Comparison of ENCODE assay signal across 18 cellular contexts in the genomic region with DNA sequence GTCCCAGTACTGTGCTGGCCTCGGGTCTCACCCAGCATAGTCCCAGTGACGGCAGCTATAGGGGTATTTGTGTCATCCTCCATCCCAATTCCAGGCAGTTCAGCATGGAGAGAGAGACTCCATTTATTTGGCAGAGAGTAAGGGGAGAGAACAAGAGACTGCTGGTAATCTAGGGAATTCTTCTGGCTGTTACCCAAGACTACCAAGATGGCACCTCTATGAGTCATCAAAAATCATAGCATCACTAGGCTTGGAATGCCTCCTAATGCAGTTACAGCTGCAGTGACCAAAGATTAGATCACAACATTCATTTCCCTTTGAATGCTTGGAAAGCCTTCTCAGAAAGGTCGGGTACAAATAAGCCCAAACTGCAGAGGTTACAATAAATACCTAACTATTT.
A peak's percentile ranks its signal among the peaks of the same experiment; 100 is the strongest.
DNase-seq lines count a peak whose midpoint lies in the region; ATAC-seq, FAIRE-seq and TF ChIP-seq lines count a peak whose summit lies in the region.
"Had no signal": no experiment of that assay in that cellular context is flagged by ENCODE, and none has a peak within 500 bp of the region (broad histone marks: within the 10 kb centered on the region; RNA-seq: fewer than 3 reads in every experiment).

No MANE protein-coding gene starts in this region.

- POLR2A ChIA-PET in A549 (lab: Yijun Ruan, JAX): no interaction called here

- H3K9me3 ChIP-seq in A549 (peaks cover 31% of the 10 kb centered on the region), adipocyte (ENCODE audit: control insufficient read depth, low read length) (peaks cover 14% of the 10 kb centered on the region)
- H3K9me3 ChIP-seq: pancreas had no signal

- H3K27ac ChIP-seq in A549: peak overlapping the region; percentile 32 to 76; a peak in 4 of 6 replicates
- H3K27ac ChIP-seq: esophagus squamous epithelium, pancreas had no signal

- peak; percentile 86 for FAIRE-seq in A549 (lab: Jason Lieb, UNC)
- FAIRE-seq: colon, pancreas had no signal

- ATAC-seq in A549 (peak; percentile 56 to 81; a peak in 5 of 6 replicates), HG03571 (IDR thresholded peaks at IDR 0.05; ENCODE audit: unreplicated experiment) (no peak)
- ATAC-seq: pancreas had no signal

- H3K4me2 ChIP-seq in A549: no peak overlapping the region

- H3K27me3 Mint-ChIP-seq in mesothelial cell of epicardium (ENCODE audit: low read depth): no peaks in the 10 kb centered on the region
- H3K27me3 Mint-ChIP-seq: activated B cell treated with CpG ODN at 0.5 μM for 24 hours; activated naive CD8-positive, alpha-beta T cell treated with anti-CD3 and anti-CD28 coated beads for 36 hours; type B pancreatic cell had no signal

- DNase-seq in A549 (ENCODE audit: low read depth in 1 of 2, low spot score in 1 of 2) (peak in 1 of 2 experiments; percentile 73), HPDE6-E6E7 (ENCODE audit: extremely low spot score) (peak; percentile 38), adipocyte (ENCODE audit: low read depth) (peak; percentile 25), fibroblast of villous mesenchyme (ENCODE audit: low read depth) (peak; percentile 7), superior temporal gyrus (ENCODE audit: extremely low spot score) (no peak), ureter (ENCODE audit: low spot score) (no peak), mesothelial cell of epicardium (ENCODE audit: low spot score in 2 of 2, unreplicated experiment in 2 of 2) (no peak)
- DNase-seq: activated B cell treated with CpG ODN at 0.5 μM for 24 hours; activated CD8-positive, alpha-beta memory T cell treated with anti-CD3 and anti-CD28 coated beads, Interleukin-2, amount 50 U/mL, for 48 hours; activated naive CD8-positive, alpha-beta T cell treated with anti-CD3 and anti-CD28 coated beads for 36 hours; DMS79 treated with DMSO at 0.1 percent for 48 hours; esophagus squamous epithelium; Kasumi-1; NCI-H2029 treated with DMSO at 0.1 percent for 48 hours; pancreas had no signal

- H3K4me3 ChIP-seq in A549: no peak overlapping the region
- H3K4me3 ChIP-seq in adipocyte (ENCODE audit: low read length): no peak overlapping the region
- H3K4me3 ChIP-seq in fibroblast of villous mesenchyme (ENCODE audit: low read depth, low read length): no peak overlapping the region
- H3K4me3 ChIP-seq: esophagus squamous epithelium, pancreas had no signal

- CTCF ChIA-PET in A549 (lab: Yijun Ruan, JAX): no interaction called here

- no peak overlapping the region for H3K9ac ChIP-seq in adipocyte (ENCODE audit: low read length)

- no peak for TF ChIP-seq POLR2A in A549 (IDR thresholded peaks at IDR 0.05; ENCODE audit: low read length)

- H3K4me1 Mint-ChIP-seq in mesothelial cell of epicardium: peaks cover 8% of the 10 kb centered on the region
- H3K4me1 Mint-ChIP-seq: activated B cell treated with CpG ODN at 0.5 μM for 24 hours; activated naive CD8-positive, alpha-beta T cell treated with anti-CD3 and anti-CD28 coated beads for 36 hours had no signal

- H3K27ac Mint-ChIP-seq in mesothelial cell of epicardium: no peak overlapping the region
- H3K27ac Mint-ChIP-seq: activated B cell treated with CpG ODN at 0.5 μM for 24 hours; activated naive CD8-positive, alpha-beta T cell treated with anti-CD3 and anti-CD28 coated beads for 36 hours; type B pancreatic cell had no signal

- no peak for TF ChIP-seq EP300 in A549 (IDR thresholded peaks at IDR 0.05)

- H3K4me1 ChIP-seq in A549 (peaks cover 14% of the 10 kb centered on the region), adipocyte (ENCODE audit: control insufficient read depth, insufficient read depth, low read length) (peaks cover 3% of the 10 kb centered on the region)
- H3K4me1 ChIP-seq: esophagus squamous epithelium, pancreas had no signal

- H3K36me3 ChIP-seq in adipocyte (ENCODE audit: control insufficient read depth, insufficient read depth, low read length, severe bottlenecking): no peaks in the 10 kb centered on the region
- H3K36me3 ChIP-seq: esophagus squamous epithelium, pancreas had no signal

- peaks cover 41% of the 10 kb centered on the region for H3K9me3 Mint-ChIP-seq in mesothelial cell of epicardium

- peaks cover 38% of the 10 kb centered on the region for H3K36me3 Mint-ChIP-seq in mesothelial cell of epicardium
- H3K36me3 Mint-ChIP-seq: activated naive CD8-positive, alpha-beta T cell treated with anti-CD3 and anti-CD28 coated beads for 36 hours had no signal

- H3K4me3 Mint-ChIP-seq in mesothelial cell of epicardium: no peak overlapping the region
- H3K4me3 Mint-ChIP-seq: activated B cell treated with CpG ODN at 0.5 μM for 24 hours; activated naive CD8-positive, alpha-beta T cell treated with anti-CD3 and anti-CD28 coated beads for 36 hours; type B pancreatic cell had no signal

- TF ChIP-seq CTCF in A549 (IDR thresholded peaks at IDR 0.05): no peak
- TF ChIP-seq CTCF in fibroblast of villous mesenchyme (IDR thresholded peaks at IDR 0.05; ENCODE audit: insufficient read depth, low read depth, low read length): no peak
- no peak for TF ChIP-seq CTCF in mesothelial cell of epicardium (IDR thresholded peaks at IDR 0.05; ENCODE audit: unreplicated experiment)

- H3K27me3 ChIP-seq in adipocyte (replicated peaks; ENCODE audit: control insufficient read depth, insufficient read depth, low read length): no peaks in the 10 kb centered on the region
- H3K27me3 ChIP-seq: esophagus squamous epithelium, pancreas had no signal

- 27% methylated on average over 3 of the region's 3 CpGs for WGBS in A549 (ENCODE audit: missing lambda C conversion rate)

- TF ChIP-seq RAD21 in A549 (conservative IDR thresholded peaks at IDR 0.05 in 1 of 2, IDR thresholded peaks at IDR 0.05 in 1 of 2): peak in 1 of 2 experiments; percentile 3; a peak in 1 of 5 replicates

TF ChIP-seq in A549, 52 proteins besides CTCF, POLR2A, EP300 and RAD21:
- peak in 1 of 2 experiments; percentile 54; a peak in 2 of 4 replicates for TF ChIP-seq CEBPB (IDR thresholded peaks at IDR 0.05)
- no peak for TF ChIP-seq BHLHE40 (IDR thresholded peaks at IDR 0.05; ENCODE audit: low read depth, low read length)
- TF ChIP-seq FOSL2 (IDR thresholded peaks at IDR 0.05): peak; percentile 70
- TF ChIP-seq FOSL2 (CRISPR knock-in tag; IDR thresholded peaks at IDR 0.05): peak; percentile 95
- peak; percentile 28; the same call in 1 of the 2 replicates for TF ChIP-seq JUNB (IDR thresholded peaks at IDR 0.05)
- TF ChIP-seq GATA3 (IDR thresholded peaks at IDR 0.05; ENCODE audit: borderline replicate concordance): peak; percentile 52; the same call in 1 of the 2 replicates
- TF ChIP-seq, protein P1, sequence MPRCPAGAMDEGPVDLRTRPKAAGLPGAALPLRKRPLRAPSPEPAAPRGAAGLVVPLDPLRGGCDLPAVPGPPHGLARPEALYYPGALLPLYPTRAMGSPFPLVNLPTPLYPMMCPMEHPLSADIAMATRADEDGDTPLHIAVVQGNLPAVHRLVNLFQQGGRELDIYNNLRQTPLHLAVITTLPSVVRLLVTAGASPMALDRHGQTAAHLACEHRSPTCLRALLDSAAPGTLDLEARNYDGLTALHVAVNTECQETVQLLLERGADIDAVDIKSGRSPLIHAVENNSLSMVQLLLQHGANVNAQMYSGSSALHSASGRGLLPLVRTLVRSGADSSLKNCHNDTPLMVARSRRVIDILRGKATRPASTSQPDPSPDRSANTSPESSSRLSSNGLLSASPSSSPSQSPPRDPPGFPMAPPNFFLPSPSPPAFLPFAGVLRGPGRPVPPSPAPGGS (IDR thresholded peaks at IDR 0.05): 0 out of 3 replicates have a peak, but pooled peaks have one; percentile 24
- TF ChIP-seq, protein P2, sequence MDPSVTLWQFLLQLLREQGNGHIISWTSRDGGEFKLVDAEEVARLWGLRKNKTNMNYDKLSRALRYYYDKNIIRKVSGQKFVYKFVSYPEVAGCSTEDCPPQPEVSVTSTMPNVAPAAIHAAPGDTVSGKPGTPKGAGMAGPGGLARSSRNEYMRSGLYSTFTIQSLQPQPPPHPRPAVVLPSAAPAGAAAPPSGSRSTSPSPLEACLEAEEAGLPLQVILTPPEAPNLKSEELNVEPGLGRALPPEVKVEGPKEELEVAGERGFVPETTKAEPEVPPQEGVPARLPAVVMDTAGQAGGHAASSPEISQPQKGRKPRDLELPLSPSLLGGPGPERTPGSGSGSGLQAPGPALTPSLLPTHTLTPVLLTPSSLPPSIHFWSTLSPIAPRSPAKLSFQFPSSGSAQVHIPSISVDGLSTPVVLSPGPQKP (IDR thresholded peaks at IDR 0.05; ENCODE audit: low read depth, low read length): no peak

Comparison
In these comparisons a context has a peak if more than half of its experiments do, and no peak if none do; other contexts are left out.
1. DNase-seq: peak in HPDE6-E6E7 (single experiment), adipocyte (single experiment) and fibroblast of villous mesenchyme (single experiment); none in superior temporal gyrus (single experiment), ureter (single experiment) and mesothelial cell of epicardium (0 of 2).